10 cellular contexts compared by ENCODE assay signal in genomic region chr10:22849077-22849810, GRCh38.
DNase-seq lines count a peak whose midpoint lies in the region; ATAC-seq and TF ChIP-seq lines count a peak whose summit lies in the region.
"Had no signal": no experiment of that assay in that cellular context is flagged by ENCODE, and none has a peak within 500 bp of the region (broad histone marks: within the 10 kb centered on the region; RNA-seq: fewer than 3 reads in every experiment).

No MANE protein-coding gene starts in this region.

- H3K14ac ChIP-seq in trophoblast cell (ENCODE audit: low read length) = no peak overlapping the region

- H3K27ac Mint-ChIP-seq in CD4-positive, alpha-beta T cell = peak overlapping the region; percentile 13
- H3K27ac Mint-ChIP-seq in WTC11 = no peak overlapping the region
- H3K27ac Mint-ChIP-seq: IgD-negative memory B cell had no signal

- H3K27me3 Mint-ChIP-seq in CD4-positive, alpha-beta T cell = no peaks in the 10 kb centered on the region
- no peaks in the 10 kb centered on the region for H3K27me3 Mint-ChIP-seq in WTC11 (ENCODE audit: low read depth)

- peak overlapping the region; percentile 35 for H2AFZ ChIP-seq in trophoblast cell (ENCODE audit: insufficient read depth, low read length, poor library complexity)

- no peak overlapping the region for H3K23ac ChIP-seq in trophoblast cell (ENCODE audit: low read length)

- POLR2A ChIA-PET in CD4-positive, alpha-beta T cell (lab: Charles Lee) = no interaction called here
- POLR2A ChIA-PET in WTC11 (lab: Charles Lee) = interaction anchor here (0.6 kb wide), 1 partner anchor 19 kb away, joined by 7 read pairs; no protein-coding TSS in a partner anchor

- H2BK5ac ChIP-seq in trophoblast cell (ENCODE audit: low read depth, low read length, poor library complexity) = peak overlapping the region; percentile 46

- intact Hi-C loops in CD4-positive, alpha-beta T cell (cut with DNase I, micrococcal nuclease) = loop anchor here in 1 of 2 experiments (5.0 kb wide), 1 partner anchor 277 kb away; no protein-coding TSS in a partner anchor

- H3K4me3 ChIP-seq in trophoblast cell (ENCODE audit: low read depth, low read length) = no peak overlapping the region

- no peak overlapping the region for H3K27ac ChIP-seq in CD4-positive, alpha-beta T cell (ENCODE audit: low read depth, low read length)
- H3K27ac ChIP-seq in VCaP (peak overlapping the region; percentile 55), trophoblast cell (ENCODE audit: low read depth, low read length) (no peak overlapping the region)

- H3K9me3 ChIP-seq in CD4-positive, alpha-beta T cell (ENCODE audit: control insufficient read depth, low read length) = no peaks in the 10 kb centered on the region
- no peaks in the 10 kb centered on the region for H3K9me3 ChIP-seq in trophoblast cell (ENCODE audit: insufficient read depth, low read depth, low read length)

- CTCF ChIA-PET in CD4-positive, alpha-beta T cell (lab: Charles Lee) = no interaction called here
- CTCF ChIA-PET in WTC11 (lab: Charles Lee) = no interaction called here

- H4K12ac ChIP-seq in trophoblast cell (ENCODE audit: low read depth, low read length) = no peak overlapping the region

- H3K79me1 ChIP-seq in trophoblast cell (ENCODE audit: low read length) = peaks cover 4% of the 10 kb centered on the region

- H3K4me1 Mint-ChIP-seq in CD4-positive, alpha-beta T cell (ENCODE audit: low read depth) = peaks cover 23% of the 10 kb centered on the region
- peaks cover 4% of the 10 kb centered on the region; the same call in 1 of the 2 replicates for H3K4me1 Mint-ChIP-seq in WTC11

- no peak overlapping the region for H3K4me2 ChIP-seq in trophoblast cell (ENCODE audit: low read length)

- no peaks in the 10 kb centered on the region for H3K79me2 ChIP-seq in trophoblast cell (ENCODE audit: control insufficient read depth, insufficient read depth, low read length, poor library complexity)

- H2BK12ac ChIP-seq in trophoblast cell (ENCODE audit: low read length) = no peak overlapping the region

- H4K8ac ChIP-seq in trophoblast cell (ENCODE audit: low read depth, low read length) = no peak overlapping the region

- no peaks in the 10 kb centered on the region for H3K27me3 ChIP-seq in CD4-positive, alpha-beta T cell (ENCODE audit: control insufficient read depth, insufficient read depth, low read length)
- H3K27me3 ChIP-seq in trophoblast cell (ENCODE audit: insufficient read depth, low read length) = no peaks in the 10 kb centered on the region

- no peaks in the 10 kb centered on the region for H3K9me3 Mint-ChIP-seq in CD4-positive, alpha-beta T cell
- 0 out of 2 replicates have a peak, but pooled peaks cover 4% of the 10 kb centered on the region for H3K9me3 Mint-ChIP-seq in WTC11
- H3K9me3 Mint-ChIP-seq: IgD-negative memory B cell had no signal

- no peak overlapping the region for H3K9ac ChIP-seq in trophoblast cell (ENCODE audit: low read length)

- H4K91ac ChIP-seq in trophoblast cell (ENCODE audit: low read depth, low read length) = peak overlapping the region; percentile 34

- no peak overlapping the region for H3K4ac ChIP-seq in trophoblast cell (ENCODE audit: low read depth, low read length)

- no peak for TF ChIP-seq CTCF in CD4-positive, alpha-beta T cell (IDR thresholded peaks at IDR 0.05)
- TF ChIP-seq CTCF in VCaP (conservative IDR thresholded peaks at IDR 0.05) (no peak), WTC11 (IDR thresholded peaks at IDR 0.05) (no peak)

- H3K4me3 Mint-ChIP-seq in CD4-positive, alpha-beta T cell = peak overlapping the region; percentile 76
- H3K4me3 Mint-ChIP-seq in WTC11 = no peak overlapping the region

- no peaks in the 10 kb centered on the region for H3K36me3 ChIP-seq in trophoblast cell (ENCODE audit: control insufficient read depth in 1 of 2, insufficient read depth in 2 of 2, low read length in 2 of 2)

- no peak for DNase-seq in CD4-positive, alpha-beta T cell
- DNase-seq in globus pallidus (ENCODE audit: low spot score) (peak; percentile 98), trophoblast cell (no peak), WTC11 (ENCODE audit: low spot score) (no peak), NCI-H2227 treated with DMSO at 0.1 percent for 48 hours (lab: John Stamatoyannopoulos, UW) (no peak)
- DNase-seq: activated naive CD4-positive, alpha-beta T cell treated with anti-CD3 and anti-CD28 coated beads, Interleukin-2, amount 50 U/mL, for 16 hours had no signal

- peaks cover 0 to 2% of the 10 kb centered on the region in 2 experiments for H3K4me1 ChIP-seq in trophoblast cell (ENCODE audit: control insufficient read depth in 1 of 2, insufficient read depth in 2 of 2, low read length in 2 of 2)

- H2AK5ac ChIP-seq in trophoblast cell (ENCODE audit: low read length) = no peak overlapping the region

- H2BK120ac ChIP-seq in trophoblast cell (ENCODE audit: insufficient read depth, low read length, poor library complexity) = peak overlapping the region; percentile 43

- no peak overlapping the region for H3K18ac ChIP-seq in trophoblast cell (ENCODE audit: low read length)

- ATAC-seq in CD4-positive, alpha-beta T cell (ENCODE audit: poor library complexity) = peak; percentile 51
- no peak for ATAC-seq in GM21717 (IDR thresholded peaks at IDR 0.05; ENCODE audit: unreplicated experiment)
- no peak for ATAC-seq in HG02642 (IDR thresholded peaks at IDR 0.05; ENCODE audit: poor library complexity, unreplicated experiment)
- no peak for ATAC-seq in WTC11

- H3K36me3 Mint-ChIP-seq in CD4-positive, alpha-beta T cell (ENCODE audit: low read depth) = no peaks in the 10 kb centered on the region
- H3K36me3 Mint-ChIP-seq in WTC11 = no peaks in the 10 kb centered on the region
- H3K36me3 Mint-ChIP-seq: IgD-negative memory B cell had no signal

- no CpG with 5 or more reads among the region's 12 CpGs for WGBS in trophoblast cell (ENCODE audit: extremely low coverage, insufficient coverage, insufficient read length)

TF ChIP-seq in WTC11, 78 proteins besides CTCF, POLR2A, EP300 and RAD21:
- TF ChIP-seq ATF3 (CRISPR knock-in tag; conservative IDR thresholded peaks at IDR 0.05) (no peak), CREM (CRISPR knock-in tag; IDR thresholded peaks at IDR 0.05) (no peak), GABPB1 (CRISPR knock-in tag; IDR thresholded peaks at IDR 0.05) (no peak), TCF7 (CRISPR knock-in tag; IDR thresholded peaks at IDR 0.05; ENCODE audit: low read depth) (no peak), GRHL2 (CRISPR knock-in tag; IDR thresholded peaks at IDR 0.05; ENCODE audit: insufficient replicate concordance, severe bottlenecking) (no peak), JAZF1 (CRISPR knock-in tag; IDR thresholded peaks at IDR 0.05) (no peak), ZNF232 (CRISPR knock-in tag; IDR thresholded peaks at IDR 0.05) (no peak), NFATC4 (CRISPR knock-in tag; IDR thresholded peaks at IDR 0.05) (no peak), MXD4 (CRISPR knock-in tag; IDR thresholded peaks at IDR 0.05; ENCODE audit: borderline replicate concordance) (no peak), ZNF138 (CRISPR knock-in tag; conservative IDR thresholded peaks at IDR 0.05) (no peak), SOX15 (CRISPR knock-in tag; IDR thresholded peaks at IDR 0.05) (no peak), STAT6 (CRISPR knock-in tag; conservative IDR thresholded peaks at IDR 0.05; ENCODE audit: low read depth) (no peak)
- TF ChIP-seq, protein P1, sequence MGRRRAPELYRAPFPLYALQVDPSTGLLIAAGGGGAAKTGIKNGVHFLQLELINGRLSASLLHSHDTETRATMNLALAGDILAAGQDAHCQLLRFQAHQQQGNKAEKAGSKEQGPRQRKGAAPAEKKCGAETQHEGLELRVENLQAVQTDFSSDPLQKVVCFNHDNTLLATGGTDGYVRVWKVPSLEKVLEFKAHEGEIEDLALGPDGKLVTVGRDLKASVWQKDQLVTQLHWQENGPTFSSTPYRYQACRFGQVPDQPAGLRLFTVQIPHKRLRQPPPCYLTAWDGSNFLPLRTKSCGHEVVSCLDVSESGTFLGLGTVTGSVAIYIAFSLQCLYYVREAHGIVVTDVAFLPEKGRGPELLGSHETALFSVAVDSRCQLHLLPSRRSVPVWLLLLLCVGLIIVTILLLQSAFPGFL (CRISPR knock-in tag; IDR thresholded peaks at IDR 0.05; ENCODE audit: borderline replicate concordance) = no peak
